ENCODE assay signal across 9 cellular contexts in genomic region chr19:43288874-43289273, GRCh38. TPM values are rescaled to one million over a fixed set of nuclear protein-coding genes. Genes with fewer than 3 reads are reported as not detected.
"Had no signal": no experiment of that assay in that cellular context is flagged by ENCODE, and none has a peak within 500 bp of the region (broad histone marks: within the 10 kb centered on the region; RNA-seq: fewer than 3 reads in every experiment).

No MANE protein-coding gene starts in this region.

RNA-seq across cellular contexts. Expression of gene PSG9, which starts 19.5 kb away (rescaled TPM):
- total RNA-seq: LHCN-M2; MCF 10A; NCI-H460; PC-3; Peyer's patch; Right ventricle myocardium inferior; SJCRH30; T-cell; T-helper 1 cell treated with Interleukin-12 subunit alpha and Interleukin-12 subunit beta and Interleukin-4 antibody, amounts not matched to agents 30 ng/mL and 1 ng/mL, for 36 hours had no signal
